ENCODE assay signal across 8 cellular contexts in genomic region chr20:22851679-22852346, GRCh38.
DNase-seq lines count a peak whose midpoint lies in the region; ATAC-seq and TF ChIP-seq lines count a peak whose summit lies in the region.
"Not testable (repeated sequence)": the region's sequence is repeated elsewhere in the genome, so short reads cannot be mapped to it uniquely, and the experiment has no call there.

No MANE protein-coding gene starts in this region.

- H3K27me3 ChIP-seq in GM23338 (ENCODE audit: insufficient read depth); SJSA1 (replicated peaks); mammary epithelial cell (ENCODE audit: insufficient read depth, low read length); gastroesophageal sphincter; lower lobe of right lung (ENCODE audit: low read depth); spleen (replicated peaks in 1 of 7): not testable (repeated sequence)

- WGBS in mammary epithelial cell (ENCODE audit: low coverage, missing lambda C conversion rate): 21% methylated on average over 3 of the region's 3 CpGs
- 0 to 12% methylated on average over 2 to 3 of the region's 3 CpGs for WGBS in gastroesophageal sphincter (ENCODE audit: low coverage in 1 of 2), 2 donors
- WGBS in spleen, 5 donors: 24 to 37% (median 36%) methylated on average over 3 of the region's 3 CpGs

- TF ChIP-seq EP300 in gastroesophageal sphincter (IDR thresholded peaks at IDR 0.05): not testable (repeated sequence)

- not testable (repeated sequence) for H3F3A ChIP-seq in GM23338 (replicated peaks; ENCODE audit: low read depth)

- not testable (repeated sequence) for H3K27ac ChIP-seq in GM23338 (ENCODE audit: low read depth); SJSA1; mammary epithelial cell (ENCODE audit: insufficient read depth, low read depth, low read length); gastroesophageal sphincter; lower lobe of right lung; spleen

- TF ChIP-seq CTCF in CD14-positive monocyte (IDR thresholded peaks at IDR 0.05) (peak; percentile 74), GM23338 (conservative IDR thresholded peaks at IDR 0.05; ENCODE audit: low read depth in 2 of 2) (peak; percentile 78 to 82), NB4 (IDR thresholded peaks at IDR 0.05; ENCODE audit: low read depth, low read length) (peak; percentile 82), mammary epithelial cell (conservative IDR thresholded peaks at IDR 0.05 in 1 of 2, IDR thresholded peaks at IDR 0.05 in 1 of 2; ENCODE audit: extremely low read depth in 1 of 2, insufficient read depth in 1 of 2, low read depth in 1 of 2, low read length in 2 of 2) (peak; percentile 46 to 63), gastroesophageal sphincter (IDR thresholded peaks at IDR 0.05) (peak in 3 of 4 experiments; percentile 20 to 48 (median 28)), lower lobe of right lung (IDR thresholded peaks at IDR 0.05) (peak; percentile 69), spleen (IDR thresholded peaks at IDR 0.05 in 8 of 11, conservative IDR thresholded peaks at IDR 0.05 in 3 of 11) (peak in 8 of 11 experiments; percentile 43 to 70 (median 52))

- dilution Hi-C loops in mammary epithelial cell (cut with HindIII; ENCODE audit: low sequenced_read_pairs): loop anchor here (5.0 kb wide), 1 partner anchor 140 kb away; no protein-coding TSS in a partner anchor

- H3K9ac ChIP-seq in mammary epithelial cell (ENCODE audit: insufficient read depth, low read length): not testable (repeated sequence)

- not testable (repeated sequence) for H3K27ac Mint-ChIP-seq in CD14-positive monocyte, GM23338

- H3K4me1 ChIP-seq in GM23338 (ENCODE audit: insufficient read depth); SJSA1 (replicated peaks); mammary epithelial cell (ENCODE audit: insufficient read depth, low read length); gastroesophageal sphincter; lower lobe of right lung; spleen: not testable (repeated sequence)

- not testable (repeated sequence) for TF ChIP-seq POLR2A in NB4 (IDR thresholded peaks at IDR 0.05; ENCODE audit: extremely low read depth, insufficient read length); gastroesophageal sphincter (IDR thresholded peaks at IDR 0.05); spleen (IDR thresholded peaks at IDR 0.05)

- intact Hi-C loops in CD14-positive monocyte (cut with micrococcal nuclease); mammary epithelial cell (cut with micrococcal nuclease); lower lobe of right lung (cut with DNase I); spleen (cut with DNase I; ENCODE audit: low total_unique reads): not testable (repeated sequence)

- ATAC-seq in GM23338 (peak; percentile 97), lower lobe of right lung (peak; percentile 40 to 56)
- not testable (repeated sequence) for ATAC-seq in gastroesophageal sphincter

- H4K20me1 ChIP-seq in GM23338 (replicated peaks; ENCODE audit: insufficient read depth); mammary epithelial cell (ENCODE audit: insufficient read depth, low read length): not testable (repeated sequence)

- H3K9me3 Mint-ChIP-seq in CD14-positive monocyte: peaks cover 2 to 16% (median 6%) of the 10 kb centered on the region in 7 donors
- H3K9me3 Mint-ChIP-seq in GM23338: not testable (repeated sequence)

- not testable (repeated sequence) for DNase-seq in CD14-positive monocyte (ENCODE audit: low spot score); lower lobe of right lung; spleen
- DNase-seq in GM23338 (ENCODE audit: low spot score) (peak; percentile 78), NB4 (ENCODE audit: low read depth) (peak; percentile 40), SJSA1 (ENCODE audit: low read depth in 1 of 2, low spot score in 2 of 2) (peak; percentile 34 to 58), mammary epithelial cell (peak; percentile 31)

- H3K36me3 Mint-ChIP-seq in CD14-positive monocyte; GM23338 (ENCODE audit: low read depth): not testable (repeated sequence)

- CTCF ChIA-PET in mammary epithelial cell (lab: Charles Lee; ENCODE audit: low non-redundant PET): interaction anchor here (0.5 to 0.7 kb wide), 8 partner anchors 14 to 489 kb away, joined by 3 to 8 read pairs (median 4); no protein-coding TSS in a partner anchor

- not testable (repeated sequence) for BruUV-seq in mammary epithelial cell (replicated peaks; lab: Mats Ljungman, UMichigan)

- H3K9me2 ChIP-seq in GM23338 (ENCODE audit: insufficient read depth): not testable (repeated sequence)

- peaks cover 4 to 14% (median 12%) of the 10 kb centered on the region in 3 donors for H3K27me3 Mint-ChIP-seq in CD14-positive monocyte (ENCODE audit: low read depth in 3 of 3)
- not testable (repeated sequence) for H3K27me3 Mint-ChIP-seq in GM23338 (ENCODE audit: insufficient read depth, low read depth, poor library complexity)

- in situ Hi-C loops in mammary epithelial cell (cut with MboI; ENCODE audit: low sequenced_read_pairs in 2 of 2): not testable (repeated sequence)

- not testable (repeated sequence) for H3K4me3 Mint-ChIP-seq in CD14-positive monocyte, GM23338

- H3K9me3 ChIP-seq in SJSA1 (replicated peaks); mammary epithelial cell (replicated peaks; ENCODE audit: insufficient read depth, low read length); lower lobe of right lung: not testable (repeated sequence)
- H3K9me3 ChIP-seq in gastroesophageal sphincter: peaks cover 0 to 47% (median 0%) of the 10 kb centered on the region in 3 donors
- H3K9me3 ChIP-seq in spleen: peaks cover 0 to 25% (median 11%) of the 10 kb centered on the region in 8 donors

- 0 out of 2 replicates have a peak overlapping the region, but pooled peaks have one; percentile 1 for H2AFZ ChIP-seq in GM23338
- not testable (repeated sequence) for H2AFZ ChIP-seq in mammary epithelial cell (ENCODE audit: low read depth, low read length)

- not testable (repeated sequence) for H3K4me3 ChIP-seq in GM23338; NB4 (ENCODE audit: low read depth, low read length); SJSA1; mammary epithelial cell (replicated peaks in 1 of 3; ENCODE audit: insufficient read depth in 1 of 3, low read depth in 2 of 3, low read length in 3 of 3); gastroesophageal sphincter; lower lobe of right lung; spleen

- H3K4me1 Mint-ChIP-seq in CD14-positive monocyte, GM23338: not testable (repeated sequence)

- not testable (repeated sequence) for H3K36me3 ChIP-seq in GM23338 (ENCODE audit: insufficient read depth); SJSA1; mammary epithelial cell (ENCODE audit: insufficient read depth, low read length); gastroesophageal sphincter; lower lobe of right lung; spleen

- not testable (repeated sequence) for H3K79me2 ChIP-seq in GM23338 (replicated peaks; ENCODE audit: insufficient read depth); mammary epithelial cell (ENCODE audit: insufficient read depth, low read length)

- not testable (repeated sequence) for H3K4me2 ChIP-seq in GM23338; mammary epithelial cell (ENCODE audit: insufficient read depth, low read depth, low read length)

Comparison
In these comparisons a context has a peak if more than half of its experiments do, and no peak if none do; other contexts are left out.
1. CTCF ChIP-seq: peak in every context shown above with its lines; median percentile 82 in NB4; 80 in GM23338; 74 in CD14-positive monocyte; 69 in lower lobe of right lung; 54 in mammary epithelial cell; 52 in spleen; 28 in gastroesophageal sphincter.